Comparison of ENCODE assay signal across 11 cellular contexts in the genomic region with DNA sequence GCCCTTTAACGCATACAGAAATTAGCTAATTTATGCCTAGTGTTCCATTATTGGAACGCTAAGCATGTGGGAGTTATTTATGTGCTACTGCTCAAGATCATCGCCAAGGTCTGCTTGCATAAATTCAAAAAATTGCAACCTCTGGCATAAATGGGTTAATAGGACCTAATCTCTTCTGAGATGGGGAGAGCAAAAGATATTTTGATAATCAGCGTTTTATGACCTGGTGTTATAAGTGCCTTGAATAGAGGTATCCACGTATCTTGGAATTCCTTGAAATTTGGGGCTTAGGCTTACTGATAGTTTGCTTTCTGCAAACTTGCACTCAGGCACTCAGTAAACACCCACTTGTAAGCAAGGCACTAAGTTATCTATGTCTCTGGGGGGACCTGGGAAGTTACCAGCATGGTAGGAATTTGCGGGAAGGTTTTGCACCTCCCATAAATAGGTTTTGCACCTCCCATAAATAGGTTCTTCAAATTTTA. TPM values are rescaled to one million over a fixed set of nuclear protein-coding genes. Genes with fewer than 3 reads are reported as not detected.
A peak's percentile ranks its signal among the peaks of the same experiment; 100 is the strongest.
DNase-seq lines count a peak whose midpoint lies in the region; ATAC-seq, FAIRE-seq and TF ChIP-seq lines count a peak whose summit lies in the region.
"Had no signal": no experiment of that assay in that cellular context is flagged by ENCODE, and none has a peak within 500 bp of the region (broad histone marks: within the 10 kb centered on the region; RNA-seq: fewer than 3 reads in every experiment).

No MANE protein-coding gene starts in this region.

- no peaks in the 10 kb centered on the region for H3K9me3 Mint-ChIP-seq in T-helper 1 cell treated with Interleukin-12 subunit alpha and Interleukin-12 subunit beta and Interleukin-4 antibody, amounts not matched to agents 30 μg/mL and 1 μg/mL, for 36 hours
- no peaks in the 10 kb centered on the region for H3K9me3 Mint-ChIP-seq in WTC11
- no peaks in the 10 kb centered on the region for H3K9me3 Mint-ChIP-seq in stimulated activated effector memory CD8-positive, alpha-beta T cell treated with anti-CD3 and anti-CD28 coated beads, Interleukin-12 subunit alpha, Interleukin-12 subunit beta, amount 100 ng/mL, for 72 hours

- POLR2A ChIA-PET in WTC11 (lab: Charles Lee), result no interaction called here

- peak overlapping the region; percentile 96 for H3K4me3 ChIP-seq in fibroblast of villous mesenchyme (ENCODE audit: low read depth, low read length)

- no peak for FAIRE-seq in RCC 7860 (lab: Jason Lieb, UNC)
- FAIRE-seq: A204.1, frontal cortex had no signal

- peak overlapping the region; percentile 99 for H3K4me3 Mint-ChIP-seq in T-helper 1 cell treated with Interleukin-12 subunit alpha and Interleukin-12 subunit beta and Interleukin-4 antibody, amounts not matched to agents 30 μg/mL and 1 μg/mL, for 36 hours
- peak overlapping the region; percentile 90 for H3K4me3 Mint-ChIP-seq in WTC11
- peak overlapping the region; percentile 82 for H3K4me3 Mint-ChIP-seq in stimulated activated effector memory CD8-positive, alpha-beta T cell treated with anti-CD3 and anti-CD28 coated beads, Interleukin-12 subunit alpha, Interleukin-12 subunit beta, amount 100 ng/mL, for 72 hours

- DNase-seq in T-helper 1 cell (no peak), WTC11 (ENCODE audit: low spot score) (no peak), fibroblast of villous mesenchyme (ENCODE audit: low read depth) (no peak), activated gamma-delta T cell treated with Interleukin-2 at 50 U/mL for 16 hours (no peak), RCC 7860 (ENCODE audit: low spot score) (no peak), A172 (ENCODE audit: low spot score) (no peak)
- no peak for DNase-seq in stimulated activated effector memory CD8-positive, alpha-beta T cell treated with anti-CD3 and anti-CD28 coated beads, Interleukin-12 subunit alpha, Interleukin-12 subunit beta, amount 100 ng/mL, for 72 hours (ENCODE audit: low spot score in 2 of 2)
- DNase-seq: activated CD4-positive, CD25-positive, alpha-beta regulatory T cell treated with anti-CD3 and anti-CD28 coated beads, Interleukin-2, amount 50 U/mL, for 72 hours had no signal

- CTCF ChIA-PET in WTC11 (lab: Charles Lee), result interaction anchor here (1.1 to 5.0 kb wide), 3 partner anchors 98 to 136 kb away, joined by 3 to 195 read pairs (median 3); no protein-coding TSS in a partner anchor

- peaks cover 62% of the 10 kb centered on the region for H3K4me1 Mint-ChIP-seq in T-helper 1 cell treated with Interleukin-12 subunit alpha and Interleukin-12 subunit beta and Interleukin-4 antibody, amounts not matched to agents 30 μg/mL and 1 μg/mL, for 36 hours (ENCODE audit: low read depth)
- peaks cover 42% of the 10 kb centered on the region for H3K4me1 Mint-ChIP-seq in WTC11
- H3K4me1 Mint-ChIP-seq in stimulated activated effector memory CD8-positive, alpha-beta T cell treated with anti-CD3 and anti-CD28 coated beads, Interleukin-12 subunit alpha, Interleukin-12 subunit beta, amount 100 ng/mL, for 72 hours, result peaks cover 51% of the 10 kb centered on the region

- peak overlapping the region; percentile 98 for H3K27ac Mint-ChIP-seq in T-helper 1 cell treated with Interleukin-12 subunit alpha and Interleukin-12 subunit beta and Interleukin-4 antibody, amounts not matched to agents 30 μg/mL and 1 μg/mL, for 36 hours
- H3K27ac Mint-ChIP-seq in WTC11, result peak overlapping the region; percentile 45
- H3K27ac Mint-ChIP-seq in stimulated activated effector memory CD8-positive, alpha-beta T cell treated with anti-CD3 and anti-CD28 coated beads, Interleukin-12 subunit alpha, Interleukin-12 subunit beta, amount 100 ng/mL, for 72 hours, result peak overlapping the region; percentile 94

- H3K27me3 Mint-ChIP-seq in T-helper 1 cell treated with Interleukin-12 subunit alpha and Interleukin-12 subunit beta and Interleukin-4 antibody, amounts not matched to agents 30 μg/mL and 1 μg/mL, for 36 hours (ENCODE audit: low read depth), result no peaks in the 10 kb centered on the region
- no peaks in the 10 kb centered on the region for H3K27me3 Mint-ChIP-seq in WTC11 (ENCODE audit: low read depth)

- no peak for TF ChIP-seq CTCF in WTC11 (IDR thresholded peaks at IDR 0.05)
- TF ChIP-seq CTCF in fibroblast of villous mesenchyme (IDR thresholded peaks at IDR 0.05; ENCODE audit: insufficient read depth, low read depth, low read length), result no peak

- H3K36me3 Mint-ChIP-seq in T-helper 1 cell treated with Interleukin-12 subunit alpha and Interleukin-12 subunit beta and Interleukin-4 antibody, amounts not matched to agents 30 μg/mL and 1 μg/mL, for 36 hours (ENCODE audit: low read depth), result peaks cover 39% of the 10 kb centered on the region
- peaks cover 20% of the 10 kb centered on the region for H3K36me3 Mint-ChIP-seq in WTC11
- peaks cover 71% of the 10 kb centered on the region for H3K36me3 Mint-ChIP-seq in stimulated activated effector memory CD8-positive, alpha-beta T cell treated with anti-CD3 and anti-CD28 coated beads, Interleukin-12 subunit alpha, Interleukin-12 subunit beta, amount 100 ng/mL, for 72 hours

- no peak for ATAC-seq in WTC11
- no peak for ATAC-seq in stimulated activated effector memory CD8-positive, alpha-beta T cell treated with anti-CD3 and anti-CD28 coated beads, Interleukin-12 subunit alpha, Interleukin-12 subunit beta, amount 100 ng/mL, for 72 hours

TF ChIP-seq in WTC11, 78 proteins besides CTCF, POLR2A, EP300 and RAD21:
- TF ChIP-seq, protein P1, sequence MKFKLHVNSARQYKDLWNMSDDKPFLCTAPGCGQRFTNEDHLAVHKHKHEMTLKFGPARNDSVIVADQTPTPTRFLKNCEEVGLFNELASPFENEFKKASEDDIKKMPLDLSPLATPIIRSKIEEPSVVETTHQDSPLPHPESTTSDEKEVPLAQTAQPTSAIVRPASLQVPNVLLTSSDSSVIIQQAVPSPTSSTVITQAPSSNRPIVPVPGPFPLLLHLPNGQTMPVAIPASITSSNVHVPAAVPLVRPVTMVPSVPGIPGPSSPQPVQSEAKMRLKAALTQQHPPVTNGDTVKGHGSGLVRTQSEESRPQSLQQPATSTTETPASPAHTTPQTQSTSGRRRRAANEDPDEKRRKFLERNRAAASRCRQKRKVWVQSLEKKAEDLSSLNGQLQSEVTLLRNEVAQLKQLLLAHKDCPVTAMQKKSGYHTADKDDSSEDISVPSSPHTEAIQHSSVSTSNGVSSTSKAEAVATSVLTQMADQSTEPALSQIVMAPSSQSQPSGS (CRISPR knock-in tag; IDR thresholded peaks at IDR 0.05; ENCODE audit: borderline replicate concordance, low read depth), result no peak
- no peak for TF ChIP-seq PRRX2 (CRISPR knock-in tag; IDR thresholded peaks at IDR 0.05)
- no peak for TF ChIP-seq ZBTB43 (CRISPR knock-in tag; IDR thresholded peaks at IDR 0.05)

RNA-seq across cellular contexts. Expression of gene SUB1, which starts 1.8 kb away (rescaled TPM):
- total RNA-seq in WTC11 (2021), result 255 to 258 TPM (median 258 TPM) in 3 replicates
- 105 and 142 TPM in 2 replicates for total RNA-seq in fibroblast of villous mesenchyme
- 553 and 634 TPM in 2 replicates for total RNA-seq in A172 (2014; rRNA removed; shearing (Covaris generic))

Comparison
In these comparisons a context has a peak if more than half of its experiments do, and no peak if none do; other contexts are left out.
1. H3K27ac Mint-ChIP-seq: peak in every context shown above with its lines; median percentile 98 in T-helper 1 cell treated with Interleukin-12 subunit alpha and Interleukin-12 subunit beta and Interleukin-4 antibody, amounts not matched to agents 30 μg/mL and 1 μg/mL, for 36 hours; 94 in stimulated activated effector memory CD8-positive, alpha-beta T cell treated with anti-CD3 and anti-CD28 coated beads, Interleukin-12 subunit alpha, Interleukin-12 subunit beta, amount 100 ng/mL, for 72 hours; 45 in WTC11.